Comparison of ENCODE assay signal across 26 cellular contexts in the genomic region with DNA sequence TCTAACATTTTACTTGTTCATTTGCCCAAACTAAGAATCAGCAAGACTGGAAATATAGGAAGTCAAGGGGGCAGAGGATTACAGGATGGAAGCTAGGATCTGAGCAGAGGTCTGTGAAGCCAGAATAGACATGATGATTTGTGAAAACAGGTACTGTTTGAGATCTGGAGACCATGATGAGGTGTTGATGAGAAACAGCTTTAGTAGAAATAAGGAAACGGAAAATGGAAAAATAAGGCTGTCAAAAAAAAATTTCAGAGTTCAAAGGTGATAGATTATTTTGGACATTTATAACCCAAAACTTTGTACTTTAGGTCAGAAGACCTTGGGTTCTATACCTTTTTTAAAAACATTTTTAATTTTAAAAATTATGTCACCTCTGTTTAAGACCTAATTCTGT. TPM values are rescaled to one million over a fixed set of nuclear protein-coding genes. Genes with fewer than 3 reads are reported as not detected.
"Had no signal": no experiment of that assay in that cellular context is flagged by ENCODE, and none has a peak within 500 bp of the region (broad histone marks: within the 10 kb centered on the region; RNA-seq: fewer than 3 reads in every experiment).

No MANE protein-coding gene starts in this region.

- H3K9me3 ChIP-seq: ovary, suprapubic skin, uterus had no signal

- H3K36me3 Mint-ChIP-seq: stimulated activated effector memory CD8-positive, alpha-beta T cell treated with anti-CD3 and anti-CD28 coated beads, Interleukin-12 subunit alpha, Interleukin-12 subunit beta, amount 100 ng/mL, for 72 hours; type B pancreatic cell had no signal

- H3K36me3 ChIP-seq: lower lobe of right lung, ovary, suprapubic skin, tibial nerve, uterus had no signal

- H3K27ac ChIP-seq: lower lobe of right lung, ovary, spleen, suprapubic skin, tibial nerve, uterus had no signal

- H3K4me3 Mint-ChIP-seq: naive thymus-derived CD8-positive, alpha-beta T cell; nephron; neural crest cell; stimulated activated effector memory CD8-positive, alpha-beta T cell treated with anti-CD3 and anti-CD28 coated beads, Interleukin-12 subunit alpha, Interleukin-12 subunit beta, amount 100 ng/mL, for 72 hours; stimulated activated naive CD8-positive, alpha-beta T cell treated with anti-CD3 and anti-CD28 coated beads, Interleukin-15, Interleukin-2, amounts not matched to agents 100 ng/mL and 50 ng/mL, for 24 hours; type B pancreatic cell had no signal

- H3K27ac Mint-ChIP-seq: naive thymus-derived CD8-positive, alpha-beta T cell; nephron; progenitor cell of endocrine pancreas; stimulated activated effector memory CD8-positive, alpha-beta T cell treated with anti-CD3 and anti-CD28 coated beads, Interleukin-12 subunit alpha, Interleukin-12 subunit beta, amount 100 ng/mL, for 72 hours; stimulated activated naive CD8-positive, alpha-beta T cell treated with anti-CD3 and anti-CD28 coated beads, Interleukin-15, Interleukin-2, amounts not matched to agents 100 ng/mL and 50 ng/mL, for 24 hours; type B pancreatic cell had no signal

- DNase-seq: hippocampal formation; kidney glomerular epithelial cell; left cardiac atrium; left ventricle myocardium superior; lower lobe of right lung; mammary epithelial cell; mesenchymal stem cell; naive thymus-derived CD8-positive, alpha-beta T cell; nucleus accumbens; ovary; small intestine; spleen; stimulated activated CD4-positive, alpha-beta T cell treated with anti-CD3 and anti-CD28 coated beads, Interleukin-4, amount 100 ng/mL, for 24 hours; stimulated activated naive CD4-positive, alpha-beta T cell; uterus had no signal

- H3K4me1 Mint-ChIP-seq: naive thymus-derived CD8-positive, alpha-beta T cell; nephron; neural crest cell; stimulated activated effector memory CD8-positive, alpha-beta T cell treated with anti-CD3 and anti-CD28 coated beads, Interleukin-12 subunit alpha, Interleukin-12 subunit beta, amount 100 ng/mL, for 72 hours had no signal

- H3K27me3 ChIP-seq: ovary, spleen, suprapubic skin, tibial nerve, uterus had no signal

- ATAC-seq: left cardiac atrium; left lobe of liver; left ventricle myocardium superior; lower lobe of right lung; naive thymus-derived CD8-positive, alpha-beta T cell; right cardiac atrium; sciatic nerve; stimulated activated effector memory CD8-positive, alpha-beta T cell treated with anti-CD3 and anti-CD28 coated beads, Interleukin-12 subunit alpha, Interleukin-12 subunit beta, amount 100 ng/mL, for 72 hours had no signal

- H3K4me1 ChIP-seq: lower lobe of right lung, spleen, suprapubic skin, uterus had no signal

- H3K4me3 ChIP-seq: lower lobe of right lung, ovary, spleen, suprapubic skin, tibial nerve, uterus had no signal

- H3K27me3 Mint-ChIP-seq: progenitor cell of endocrine pancreas; stimulated activated naive CD8-positive, alpha-beta T cell treated with anti-CD3 and anti-CD28 coated beads, Interleukin-15, Interleukin-2, amounts not matched to agents 100 ng/mL and 50 ng/mL, for 24 hours; type B pancreatic cell had no signal

RNA-seq across cellular contexts. Expression of a gene that starts 45.0 kb away (rescaled TPM):
- total RNA-seq: neural crest cell had no signal
- polyA plus RNA-seq: mammary epithelial cell had no signal
